Comparison of ENCODE assay signal across 23 cellular contexts in genomic region chr1:121445677-121446076, GRCh38.
"Had no signal": no experiment of that assay in that cellular context is flagged by ENCODE, and none has a peak within 500 bp of the region (broad histone marks: within the 10 kb centered on the region; RNA-seq: fewer than 3 reads in every experiment).

No MANE protein-coding gene starts in this region.

- H3K36me3 Mint-ChIP-seq: memory B cell; mesothelial cell of epicardium; natural killer cell; stimulated activated naive B cell treated with anti-CD40 and anti-IgM and Interleukin-4, amounts not matched to agents 10 μg/mL and 1 μg/mL and 100 μg/mL, for 72 hours had no signal

- H3K9me3 ChIP-seq: left ventricle myocardium inferior, lower lobe of right lung, ovary, right atrium auricular region, sigmoid colon, thoracic aorta, transverse colon had no signal

- H3K79me2 ChIP-seq: hepatocyte had no signal

- H3K27me3 Mint-ChIP-seq: memory B cell; stimulated activated naive B cell treated with anti-CD40 and anti-IgM and Interleukin-4, amounts not matched to agents 10 μg/mL and 1 μg/mL and 100 μg/mL, for 72 hours; stimulated activated naive CD8-positive, alpha-beta T cell treated with anti-CD3 and anti-CD28 coated beads, Interleukin-15, amount 100 ng/mL, for 72 hours had no signal

- H3K9me3 Mint-ChIP-seq: natural killer cell had no signal

- H3K4me1 ChIP-seq: left ventricle myocardium inferior, lower lobe of right lung, right atrium auricular region, sigmoid colon, transverse colon had no signal

- H3K27me3 ChIP-seq: dorsolateral prefrontal cortex, hepatocyte, ovary, right atrium auricular region, sigmoid colon, transverse colon had no signal

- H3K4me3 Mint-ChIP-seq: memory B cell; mesothelial cell of epicardium; natural killer cell; neural crest cell; stimulated activated naive B cell treated with anti-CD40 and anti-IgM and Interleukin-4, amounts not matched to agents 10 μg/mL and 1 μg/mL and 100 μg/mL, for 72 hours; stimulated activated naive CD8-positive, alpha-beta T cell treated with anti-CD3 and anti-CD28 coated beads, Interleukin-15, amount 100 ng/mL, for 72 hours had no signal

- H3K27ac ChIP-seq: dorsolateral prefrontal cortex, hepatocyte, left ventricle myocardium inferior, lower lobe of right lung, ovary, right atrium auricular region, sigmoid colon, skin epidermis, thoracic aorta, transverse colon had no signal

- DNase-seq: dorsolateral prefrontal cortex; effector CD8-positive, alpha-beta T cell; foreskin melanocyte; head of caudate nucleus; kidney; left cardiac atrium; left ventricle myocardium inferior; lower lobe of right lung; natural killer cell; ovary; sigmoid colon; stimulated activated CD4-positive, alpha-beta T cell treated with anti-CD3 and anti-CD28 coated beads, Interleukin-2, amount 100 ng/mL, for 24 hours; stimulated activated CD4-positive, alpha-beta T cell treated with anti-CD3 and anti-CD28 coated beads, Interleukin-4, amount 100 ng/mL, for 4 hours; stimulated activated naive B cell treated with anti-CD40 and anti-IgM and Interleukin-4, amounts not matched to agents 10 μg/mL and 1 μg/mL and 100 μg/mL, for 72 hours; stimulated activated naive CD8-positive, alpha-beta T cell treated with anti-CD3 and anti-CD28 coated beads, Interleukin-15, amount 100 ng/mL, for 72 hours; transverse colon had no signal

- H2AFZ ChIP-seq: hepatocyte had no signal

- H3K36me3 ChIP-seq: left ventricle myocardium inferior, lower lobe of right lung, ovary, right atrium auricular region, sigmoid colon, thoracic aorta, transverse colon had no signal

- H3K27ac Mint-ChIP-seq: memory B cell; mesothelial cell of epicardium; natural killer cell; stimulated activated naive B cell treated with anti-CD40 and anti-IgM and Interleukin-4, amounts not matched to agents 10 μg/mL and 1 μg/mL and 100 μg/mL, for 72 hours; stimulated activated naive CD8-positive, alpha-beta T cell treated with anti-CD3 and anti-CD28 coated beads, Interleukin-15, amount 100 ng/mL, for 72 hours had no signal

- H3K4me3 ChIP-seq: dorsolateral prefrontal cortex, hepatocyte, left ventricle myocardium inferior, lower lobe of right lung, ovary, right atrium auricular region, sigmoid colon, skin epidermis, thoracic aorta, transverse colon had no signal

- FAIRE-seq: kidney had no signal

- H3K4me2 ChIP-seq: hepatocyte had no signal

- H3K4me1 Mint-ChIP-seq: mesothelial cell of epicardium, natural killer cell, neural crest cell had no signal
